In the genomic region with DNA sequence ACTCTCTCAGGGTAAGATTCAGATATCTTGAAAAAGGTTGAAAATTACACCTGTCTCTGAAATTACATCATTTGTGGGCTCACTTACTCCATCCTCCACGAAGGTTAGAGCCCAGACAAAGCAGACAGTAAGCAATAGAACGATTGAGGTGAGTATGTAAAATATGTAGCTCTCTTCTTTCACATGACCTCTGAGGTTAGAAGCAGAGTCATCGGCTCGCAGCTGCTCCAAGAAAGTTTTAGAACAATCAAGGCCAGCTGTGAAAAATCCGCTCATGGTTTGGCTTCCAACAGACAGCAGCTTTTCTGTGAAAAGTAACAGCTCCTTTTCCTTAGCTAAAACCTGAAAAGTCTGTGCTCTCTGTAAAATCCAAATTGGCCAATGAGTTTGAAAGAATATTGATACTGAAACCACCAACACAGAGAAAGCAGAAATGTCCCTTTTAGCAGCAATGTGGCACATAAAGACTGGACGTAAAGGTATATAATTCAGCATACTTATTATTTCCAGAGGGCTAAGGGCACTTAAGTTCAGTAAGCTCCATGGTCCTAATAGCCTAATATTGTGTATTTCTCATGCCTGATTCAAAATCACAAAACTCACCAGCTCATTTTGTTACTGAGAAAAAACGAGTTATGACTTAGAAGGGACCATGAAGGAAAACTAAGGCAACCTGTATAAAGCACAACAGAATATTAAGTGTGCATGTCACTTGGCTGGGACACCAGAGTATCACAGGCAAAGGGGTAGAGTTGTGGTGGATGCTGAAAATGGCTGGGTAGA, we compare ENCODE assay signal across 11 cellular contexts.
A peak's percentile ranks its signal among the peaks of the same experiment; 100 is the strongest.
DNase-seq lines count a peak whose midpoint lies in the region; ATAC-seq and TF ChIP-seq lines count a peak whose summit lies in the region.
"Had no signal": no experiment of that assay in that cellular context is flagged by ENCODE, and none has a peak within 500 bp of the region (broad histone marks: within the 10 kb centered on the region; RNA-seq: fewer than 3 reads in every experiment).

No MANE protein-coding gene starts in this region.

- H3K9ac ChIP-seq in BLaER1 = no peak overlapping the region

- peak overlapping the region; percentile 8; the same call in 1 of the 2 replicates for H3K4me2 ChIP-seq in BLaER1

- no peak for TF ChIP-seq POLR2A in GM18505 (IDR thresholded peaks at IDR 0.05; ENCODE audit: borderline replicate concordance, extremely low read depth, insufficient read depth, insufficient read length)

- H3K27me3 ChIP-seq in BLaER1 = no peaks in the 10 kb centered on the region
- H3K27me3 ChIP-seq: heart left ventricle, pancreas had no signal

- H3K4me3 ChIP-seq in BLaER1 (no peak overlapping the region), choroid plexus epithelial cell (ENCODE audit: low read depth, low read length) (no peak overlapping the region)
- H3K4me3 ChIP-seq: heart left ventricle, pancreas had no signal

- TF ChIP-seq CTCF in choroid plexus epithelial cell (conservative IDR thresholded peaks at IDR 0.05; ENCODE audit: low read depth, low read length) = no peak

- no peaks in the 10 kb centered on the region for H3K36me3 ChIP-seq in BLaER1
- H3K36me3 ChIP-seq: heart left ventricle, pancreas had no signal

- DNase-seq in choroid plexus epithelial cell (ENCODE audit: low read depth) = peak; percentile 80
- no peak for DNase-seq in dedifferentiated amniotic fluid mesenchymal stem cell (ENCODE audit: extremely low spot score)
- DNase-seq in stimulated activated CD4-positive, alpha-beta T cell treated with anti-CD3 and anti-CD28 coated beads, Interleukin-4, amount 100 ng/mL, for 1 hour = no peak
- DNase-seq in NCI-H2029 treated with DMSO at 0.1 percent for 48 hours (lab: John Stamatoyannopoulos, UW) = no peak
- DNase-seq: heart left ventricle, NCI-H2171 treated with DMSO at 0.1 percent for 48 hours, pancreas had no signal

- H3K27ac ChIP-seq in BLaER1 = no peak overlapping the region
- H3K27ac ChIP-seq: pancreas had no signal

- peaks cover 33% of the 10 kb centered on the region for H3K4me1 ChIP-seq in BLaER1

- no peaks in the 10 kb centered on the region for H3K9me3 ChIP-seq in BLaER1
- H3K9me3 ChIP-seq: heart left ventricle, pancreas had no signal

- ATAC-seq in GM19351 (IDR thresholded peaks at IDR 0.05; ENCODE audit: unreplicated experiment) (peak; percentile 34), HG03159 (IDR thresholded peaks at IDR 0.05; ENCODE audit: unreplicated experiment) (peak; percentile 40), GM18505 (IDR thresholded peaks at IDR 0.05; ENCODE audit: unreplicated experiment) (no peak)
- ATAC-seq: heart left ventricle, pancreas had no signal

- H4K20me1 ChIP-seq in BLaER1 = no peaks in the 10 kb centered on the region
